In genomic region chr10:61618388-61618961, GRCh38 we compare ENCODE assay signal across 16 cellular contexts. TPM values are rescaled to one million over a fixed set of nuclear protein-coding genes. Genes with fewer than 3 reads are reported as not detected.
DNase-seq lines count a peak whose midpoint lies in the region; TF ChIP-seq lines count a peak whose summit lies in the region.
"Had no signal": no experiment of that assay in that cellular context is flagged by ENCODE, and none has a peak within 500 bp of the region (broad histone marks: within the 10 kb centered on the region; RNA-seq: fewer than 3 reads in every experiment).

No MANE protein-coding gene starts in this region.

- TF ChIP-seq CTCF in mesothelial cell of epicardium (IDR thresholded peaks at IDR 0.05; ENCODE audit: unreplicated experiment), result no peak

- H3K27me3 Mint-ChIP-seq in mesothelial cell of epicardium (ENCODE audit: low read depth), result no peaks in the 10 kb centered on the region

- H3K36me3 Mint-ChIP-seq in mesothelial cell of epicardium, result no peaks in the 10 kb centered on the region

- peaks cover 71% of the 10 kb centered on the region for H3K4me1 Mint-ChIP-seq in mesothelial cell of epicardium

- peak; percentile 5 for DNase-seq in NCI-H1694 treated with DMSO at 0.1 percent for 48 hours (lab: John Stamatoyannopoulos, UW)
- DNase-seq in NCI-H1694 (lab: John Stamatoyannopoulos, UW), result no peak
- peak; percentile 58 for DNase-seq in NCI-H2227 (lab: John Stamatoyannopoulos, UW; ENCODE audit: unreplicated experiment)
- DNase-seq in amniotic epithelial cell (ENCODE audit: low read depth), result peak; percentile 80
- no peak for DNase-seq in mesothelial cell of epicardium (ENCODE audit: low spot score in 2 of 2, unreplicated experiment in 2 of 2)
- no peak for DNase-seq in NCI-H2196 treated with DMSO at 0.1 percent for 48 hours (lab: John Stamatoyannopoulos, UW; ENCODE audit: unreplicated experiment)
- DNase-seq in NAMALWA (ENCODE audit: low spot score), result no peak
- DNase-seq in C1 segment of cervical spinal cord (lab: John Stamatoyannopoulos, UW), result no peak
- DNase-seq: DMS 273 treated with DMSO at 0.1 percent for 48 hours; DND-41; NCI-H1436; NCI-H226; NCI-H526 treated with DMSO at 0.1 percent for 48 hours; NK-92 treated with Interleukin-12 subunit alpha and Interleukin-12 subunit beta, amount 100 ng/mL, for 24 hours; SHP77 had no signal

- no peaks in the 10 kb centered on the region for H3K9me3 Mint-ChIP-seq in mesothelial cell of epicardium

- H3K27ac Mint-ChIP-seq in mesothelial cell of epicardium, result peak overlapping the region; percentile 68

- H3K4me3 Mint-ChIP-seq in mesothelial cell of epicardium, result no peak overlapping the region

RNA-seq across cellular contexts. Expression of gene CABCOCO1, which starts 44.3 kb away (rescaled TPM):
- 2.5 to 4.8 TPM (median 2.5 TPM) in 3 replicates for total RNA-seq in mesothelial cell of epicardium
- total RNA-seq: HepG2 had no signal

Comparison
In these comparisons a context has a peak if more than half of its experiments do, and no peak if none do; other contexts are left out.
1. DNase-seq: peak in NCI-H1694 treated with DMSO at 0.1 percent for 48 hours (single experiment), NCI-H2227 (single experiment) and amniotic epithelial cell (single experiment); none in NCI-H1694 (single experiment), mesothelial cell of epicardium (0 of 2), NCI-H2196 treated with DMSO at 0.1 percent for 48 hours (single experiment), NAMALWA (single experiment) and C1 segment of cervical spinal cord (0 of 14).